In genomic region chr10:69317175-69318086, GRCh38 we compare ENCODE assay signal across 8 cellular contexts. TPM values are rescaled to one million over a fixed set of nuclear protein-coding genes. Genes with fewer than 3 reads are reported as not detected.
A peak's percentile ranks its signal among the peaks of the same experiment; 100 is the strongest.
DNase-seq lines count a peak whose midpoint lies in the region; ATAC-seq, FAIRE-seq and TF ChIP-seq lines count a peak whose summit lies in the region.

No MANE protein-coding gene starts in this region.

- no peaks in the 10 kb centered on the region for H3K36me3 Mint-ChIP-seq in natural killer cell

- intact Hi-C loops in natural killer cell (cut with micrococcal nuclease) = loop anchor here (2.0 kb wide), 1 partner anchor 89 kb away; no protein-coding TSS in a partner anchor

- no peak for TF ChIP-seq CTCF in natural killer cell (IDR thresholded peaks at IDR 0.05)
- TF ChIP-seq CTCF in omental fat pad (IDR thresholded peaks at IDR 0.05) = no peak

- H3K27me3 Mint-ChIP-seq in natural killer cell (ENCODE audit: low read depth in 2 of 2) = no peaks in the 10 kb centered on the region

- TF ChIP-seq POLR2A in GM12891 (IDR thresholded peaks at IDR 0.05; ENCODE audit: low read depth, low read length) = peak; percentile 87

- FAIRE-seq in GM12891 (lab: Jason Lieb, UNC) = peak; percentile 85
- FAIRE-seq in colon (lab: Jason Lieb, UNC) = peak; percentile 24

- H3K9me3 Mint-ChIP-seq in natural killer cell = no peaks in the 10 kb centered on the region

- H3K4me1 Mint-ChIP-seq in natural killer cell = peaks cover 32 to 40% of the 10 kb centered on the region in 2 donors

- ATAC-seq in GM21786 (IDR thresholded peaks at IDR 0.05; ENCODE audit: unreplicated experiment) = peak; percentile 31
- ATAC-seq in natural killer cell = peak in 1 of 3 donors; percentile 11
- no peak for ATAC-seq in omental fat pad (ENCODE audit: low FRiP score)

- DNase-seq in GM12891 (ENCODE audit: insufficient read length, low spot score) (peak; percentile 59), NOMO-1 treated with DMSO at 0.1 percent for 48 hours (lab: John Stamatoyannopoulos, UW; ENCODE audit: unreplicated experiment) (peak; percentile 62), natural killer cell (no peak), AG08395 (ENCODE audit: low spot score) (no peak), omental fat pad (ENCODE audit: low spot score) (no peak), EL (no peak)

- H3K27ac Mint-ChIP-seq in natural killer cell = peak overlapping the region; percentile 70 to 93

- peak overlapping the region; percentile 79 for H3K4me3 Mint-ChIP-seq in natural killer cell

TF ChIP-seq in GM12891, 5 proteins besides CTCF, POLR2A, EP300 and RAD21:
- TF ChIP-seq PAX5 (IDR thresholded peaks at IDR 0.05; ENCODE audit: insufficient read depth, low read length, severe bottlenecking) = no peak
- peak; percentile 30; the same call in 1 of the 2 replicates for TF ChIP-seq POLR2AphosphoS5 (IDR thresholded peaks at IDR 0.05; ENCODE audit: low read depth, low read length)
- peak; percentile 27; the same call in 1 of the 2 replicates for TF ChIP-seq TAF1 (IDR thresholded peaks at IDR 0.05; ENCODE audit: low read depth, low read length)
- TF ChIP-seq POU2F2 (IDR thresholded peaks at IDR 0.05; ENCODE audit: low read depth, low read length) = no peak
- TF ChIP-seq SPI1 (IDR thresholded peaks at IDR 0.05; ENCODE audit: low read depth, low read length) = no peak
TF ChIP-seq in GM12891: peak in this region for 2.

RNA-seq across cellular contexts. Expression of gene HK1, which starts 39.1 kb away (rescaled TPM):
- 85.5 TPM for polyA plus RNA-seq in GM12891 (2012; ENCODE audit: low read depth, missing spikeins)
- total RNA-seq in natural killer cell = 10 to 100 TPM; 58.4 to 72.6 (median 69.5) TPM
- total RNA-seq in omental fat pad = 10 to 100 TPM; 38.0 to 93.2 (median 50.6) TPM

Comparison
In these comparisons a context has a peak if more than half of its experiments do, and no peak if none do; other contexts are left out.
1. DNase-seq: peak in GM12891 (single experiment) and NOMO-1 treated with DMSO at 0.1 percent for 48 hours (single experiment); none in natural killer cell (single experiment), AG08395 (single experiment), omental fat pad (single experiment) and EL (single experiment).